Comparison of ENCODE assay signal across 22 cellular contexts in genomic region chr5:179815491-179816249, GRCh38. TPM values are rescaled to one million over a fixed set of nuclear protein-coding genes. Genes with fewer than 3 reads are reported as not detected.
DNase-seq lines count a peak whose midpoint lies in the region; ATAC-seq, FAIRE-seq and TF ChIP-seq lines count a peak whose summit lies in the region.
"Had no signal": no experiment of that assay in that cellular context is flagged by ENCODE, and none has a peak within 500 bp of the region (broad histone marks: within the 10 kb centered on the region; RNA-seq: fewer than 3 reads in every experiment).

No MANE protein-coding gene starts in this region.

- H3K4me3 Mint-ChIP-seq in CD4-positive, alpha-beta T cell: peak overlapping the region; percentile 68
- H3K4me3 Mint-ChIP-seq in Calu3 (ENCODE audit: low read depth, unreplicated experiment) (no peak overlapping the region), nephron (peak overlapping the region; percentile 62 to 87 (median 65))
- H3K4me3 Mint-ChIP-seq: activated naive CD8-positive, alpha-beta T cell treated with anti-CD3 and anti-CD28 coated beads, Interleukin-2, amount 10 ng/mL, durations not matched to agents 7 days and 5 days had no signal

- H3K4ac ChIP-seq in H1 (replicated peaks; ENCODE audit: insufficient read length, low read depth, low read length): peak overlapping the region; percentile 94

- no peak for ATAC-seq in CD4-positive, alpha-beta T cell (ENCODE audit: poor library complexity)
- ATAC-seq in GM21825 (IDR thresholded peaks at IDR 0.05; ENCODE audit: unreplicated experiment): no peak
- ATAC-seq: SK-N-SH treated with all-trans-retinoic acid at 6 μM for 48 hours had no signal

- H3K56ac ChIP-seq in H1 (replicated peaks; ENCODE audit: insufficient read length, low read depth, low read length): no peak overlapping the region

- no peak overlapping the region for H2BK120ac ChIP-seq in H1 (replicated peaks; ENCODE audit: low read depth, low read length)

- TF ChIP-seq RAD21 in H1 (IDR thresholded peaks at IDR 0.05 in 1 of 2, conservative IDR thresholded peaks at IDR 0.05 in 1 of 2; ENCODE audit: low read depth in 2 of 2, low read length in 2 of 2): no peak

- no TSS peak for BruUV-seq in Calu3 (replicated peaks; lab: Mats Ljungman, UMichigan)

- no peak; a peak in 1 of 3 replicates for TF ChIP-seq POLR2A in H1 (IDR thresholded peaks at IDR 0.05; ENCODE audit: control extremely low read depth in 1 of 2, low read depth in 2 of 2, low read length in 2 of 2)

- CTCF ChIA-PET in CD4-positive, alpha-beta T cell (lab: Charles Lee): interaction anchor here (1.2 kb wide), 1 partner anchor 13 kb away, joined by 4 read pairs; no protein-coding TSS in a partner anchor
- CTCF ChIA-PET in Calu3 (lab: Charles Lee) (interaction anchor here (1.1 kb wide), 1 partner anchor 7 kb away, joined by 3 read pairs; no protein-coding TSS in a partner anchor), H1 (lab: Charles Lee; ENCODE audit: partially characterized antibody) (interaction anchor here (1.3 to 3.3 kb wide), 3 partner anchors 14 to 53 kb away, joined by 3 to 11 read pairs (median 6); no protein-coding TSS in a partner anchor)

- TF ChIP-seq EP300 in H1 (IDR thresholded peaks at IDR 0.05; ENCODE audit: borderline replicate concordance in 1 of 2, low read depth in 2 of 2, low read length in 2 of 2): no peak

- H4K20me1 ChIP-seq in H1 (replicated peaks in 1 of 2; ENCODE audit: control insufficient read depth in 1 of 2, insufficient read depth in 2 of 2, low read length in 2 of 2): no peaks in the 10 kb centered on the region

- peaks cover 0 to 5% (median 0%) of the 10 kb centered on the region in 4 experiments; a peak in 1 of 8 replicates for H3K36me3 ChIP-seq in H1 (ENCODE audit: control insufficient read depth in 2 of 4, insufficient read depth in 4 of 4, low read length in 3 of 4)
- H3K36me3 ChIP-seq in BE2C: peaks cover 9% of the 10 kb centered on the region
- H3K36me3 ChIP-seq: colonic mucosa had no signal

- H3K18ac ChIP-seq in H1 (ENCODE audit: extremely low read depth, low read length): no peak overlapping the region; the same call in 1 of the 2 replicates

- H3K27ac Mint-ChIP-seq in CD4-positive, alpha-beta T cell: no peak overlapping the region
- peak overlapping the region; percentile 50 for H3K27ac Mint-ChIP-seq in Calu3 (ENCODE audit: unreplicated experiment)
- peak overlapping the region in 1 of 3 experiments; percentile 53 for H3K27ac Mint-ChIP-seq in nephron
- H3K27ac Mint-ChIP-seq: activated naive CD8-positive, alpha-beta T cell treated with anti-CD3 and anti-CD28 coated beads, Interleukin-2, amount 10 ng/mL, durations not matched to agents 7 days and 5 days had no signal

- H3K23me2 ChIP-seq in H1 (ENCODE audit: low read depth, low read length): peaks cover 13% of the 10 kb centered on the region; the same call in 1 of the 2 replicates

- H3K9me3 ChIP-seq in CD4-positive, alpha-beta T cell (ENCODE audit: control insufficient read depth, low read length): no peaks in the 10 kb centered on the region
- H3K9me3 ChIP-seq in H1 (ENCODE audit: insufficient read depth in 2 of 2, low read depth in 1 of 2, low read length in 1 of 2): no peaks in the 10 kb centered on the region
- no peaks in the 10 kb centered on the region for H3K9me3 ChIP-seq in BE2C
- H3K9me3 ChIP-seq: colonic mucosa, tibial artery had no signal

- no peak overlapping the region for H4K5ac ChIP-seq in H1 (ENCODE audit: insufficient read length, low read depth, low read length)

- intact Hi-C loops in CD4-positive, alpha-beta T cell (cut with DNase I, micrococcal nuclease): no loop called here
- intact Hi-C loops in Calu3 (cut with micrococcal nuclease; ENCODE audit: unreplicated experiment): no loop called here

- H3K4me1 Mint-ChIP-seq in CD4-positive, alpha-beta T cell (ENCODE audit: low read depth): peaks cover 33% of the 10 kb centered on the region
- H3K4me1 Mint-ChIP-seq in Calu3 (ENCODE audit: low read depth, unreplicated experiment) (peaks cover 24% of the 10 kb centered on the region), nephron (peaks cover 14% of the 10 kb centered on the region)

- peaks cover 5% of the 10 kb centered on the region for H3K27me3 Mint-ChIP-seq in CD4-positive, alpha-beta T cell
- H3K27me3 Mint-ChIP-seq in Calu3 (ENCODE audit: unreplicated experiment) (no peaks in the 10 kb centered on the region), nephron (ENCODE audit: low read depth) (no peaks in the 10 kb centered on the region)
- H3K27me3 Mint-ChIP-seq: activated naive CD8-positive, alpha-beta T cell treated with anti-CD3 and anti-CD28 coated beads, Interleukin-2, amount 10 ng/mL, durations not matched to agents 7 days and 5 days had no signal

- no peak overlapping the region for H2BK20ac ChIP-seq in H1 (ENCODE audit: low read length)

- H3K14ac ChIP-seq in H1 (ENCODE audit: insufficient read length): no peak overlapping the region

- H3K27me3 ChIP-seq in CD4-positive, alpha-beta T cell (ENCODE audit: control insufficient read depth, insufficient read depth, low read length): no peaks in the 10 kb centered on the region
- peaks cover 0 to 5% (median 2%) of the 10 kb centered on the region in 4 experiments; a peak in 2 of 7 replicates for H3K27me3 ChIP-seq in H1 (replicated peaks in 1 of 4; ENCODE audit: control insufficient read depth in 3 of 4, extremely low read depth in 1 of 4, insufficient read depth in 3 of 4, low read length in 3 of 4)
- H3K27me3 ChIP-seq in BE2C: no peaks in the 10 kb centered on the region
- H3K27me3 ChIP-seq: brain microvascular endothelial cell, colonic mucosa, tibial artery had no signal

- FAIRE-seq in H1 (lab: Jason Lieb, UNC): no peak
- FAIRE-seq: keratinocyte, TTC549 had no signal

- peak overlapping the region; percentile 68; the same call in 1 of the 2 replicates for H2BK12ac ChIP-seq in H1 (ENCODE audit: low read depth, low read length)

- peaks cover 15% of the 10 kb centered on the region for H3K36me3 Mint-ChIP-seq in CD4-positive, alpha-beta T cell (ENCODE audit: low read depth)
- peaks cover 87% of the 10 kb centered on the region for H3K36me3 Mint-ChIP-seq in Calu3 (ENCODE audit: insufficient read depth, unreplicated experiment)
- H3K36me3 Mint-ChIP-seq in nephron (ENCODE audit: low read depth): peaks cover 26% of the 10 kb centered on the region

- H3K9me3 Mint-ChIP-seq in CD4-positive, alpha-beta T cell: no peaks in the 10 kb centered on the region
- H3K9me3 Mint-ChIP-seq in Calu3 (ENCODE audit: low read depth, unreplicated experiment) (no peaks in the 10 kb centered on the region), nephron (no peaks in the 10 kb centered on the region)
- H3K9me3 Mint-ChIP-seq: activated naive CD8-positive, alpha-beta T cell treated with anti-CD3 and anti-CD28 coated beads, Interleukin-2, amount 10 ng/mL, durations not matched to agents 7 days and 5 days had no signal

- H2AFZ ChIP-seq in H1 (ENCODE audit: low read length): no peak overlapping the region

- H3K4me2 ChIP-seq in H1 (ENCODE audit: insufficient read depth in 1 of 2, low read depth in 2 of 2, low read length in 2 of 2): peak overlapping the region in 1 of 2 experiments; percentile 54; a peak in 1 of 4 replicates

- no peak for TF ChIP-seq CTCF in CD4-positive, alpha-beta T cell (IDR thresholded peaks at IDR 0.05)
- TF ChIP-seq CTCF in Calu3 (IDR thresholded peaks at IDR 0.05; ENCODE audit: unreplicated experiment) (no peak), H1 (IDR thresholded peaks at IDR 0.05; ENCODE audit: control extremely low read depth in 1 of 3, insufficient read depth in 1 of 3, low read depth in 1 of 3, low read length in 3 of 3) (no peak), nephron (IDR thresholded peaks at IDR 0.05; ENCODE audit: unreplicated experiment in 3 of 3) (no peak), BE2C (IDR thresholded peaks at IDR 0.05; ENCODE audit: low read depth, low read length) (no peak)

- H4K8ac ChIP-seq in H1 (ENCODE audit: extremely low read depth, insufficient read depth, low read length): no peak overlapping the region

- H3K79me1 ChIP-seq in H1 (ENCODE audit: low read depth, low read length): no peaks in the 10 kb centered on the region

- H4K91ac ChIP-seq in H1 (replicated peaks; ENCODE audit: insufficient read length, low read length): no peak overlapping the region

- no peak overlapping the region for H3K27ac ChIP-seq in CD4-positive, alpha-beta T cell (ENCODE audit: low read depth, low read length)
- no peak overlapping the region for H3K27ac ChIP-seq in H1 (ENCODE audit: low read depth, low read length)
- H3K27ac ChIP-seq: brain microvascular endothelial cell, colonic mucosa had no signal

- no peak overlapping the region; the same call in 1 of the 2 replicates for H2BK5ac ChIP-seq in H1 (ENCODE audit: low read depth, low read length)

- no peak overlapping the region for H3K4me3 ChIP-seq in H1 (ENCODE audit: extremely low read depth in 1 of 4, insufficient read depth in 2 of 4, low read depth in 3 of 4, low read length in 4 of 4)
- H3K4me3 ChIP-seq in BE2C (ENCODE audit: low read depth, low read length): no peak overlapping the region

- no peak overlapping the region for H3K9ac ChIP-seq in H1 (replicated peaks in 1 of 4; ENCODE audit: extremely low read depth in 1 of 4, low read depth in 3 of 4, low read length in 3 of 4)

- H2AK5ac ChIP-seq in H1 (ENCODE audit: low read depth, low read length): no peak overlapping the region

- WGBS in H1 (ENCODE audit: extremely low coverage in 1 of 2, insufficient coverage in 1 of 2, insufficient read length in 1 of 2, insufficient replicate concordance in 2 of 2, low coverage in 1 of 2, low lambda C conversion rate in 2 of 2, missing lambda C conversion rate in 1 of 2), 2 experiments: 92% methylated on average over 20 of the region's 21 CpGs; no CpG with 5 or more reads in 1 of the 2 experiments

- peaks cover 0 to 31% (median 27%) of the 10 kb centered on the region in 4 experiments; a peak in 6 of 7 replicates for H3K4me1 ChIP-seq in H1 (replicated peaks in 1 of 4; ENCODE audit: control insufficient read depth in 3 of 4, insufficient read depth in 4 of 4, low read length in 3 of 4)
- peaks cover 19% of the 10 kb centered on the region for H3K4me1 ChIP-seq in BE2C

- POLR2A ChIA-PET in CD4-positive, alpha-beta T cell (lab: Charles Lee): no interaction called here
- POLR2A ChIA-PET in H1 (lab: Charles Lee; ENCODE audit: partially characterized antibody): interaction anchor here (0.7 to 12.6 kb wide), 7 partner anchors 11 to 669 kb away, joined by 3 to 207 read pairs (median 4); partner anchors contain the start of genes HNRNPH1, LTC4S and MGAT4B

- DNase-seq in CD4-positive, alpha-beta T cell: no peak
- no peak for DNase-seq in Calu3
- no peak for DNase-seq in H1 (ENCODE audit: low read depth in 1 of 2, low spot score in 2 of 2)
- no peak for DNase-seq in stimulated activated CD4-positive, alpha-beta T cell treated with anti-CD3 and anti-CD28 coated beads, Interleukin-1b, Interleukin-23, amount 100 ng/mL, for 48 hours
- no peak for DNase-seq in COLO829 (ENCODE audit: low spot score)
- no peak for DNase-seq in BE2C
- DNase-seq: activated CD4-positive, alpha-beta T cell treated with anti-CD3 and anti-CD28 coated beads, Interleukin-2, amount 50 U/mL, for 4 hours; activated naive CD8-positive, alpha-beta T cell treated with anti-CD3 and anti-CD28 coated beads, Interleukin-2, amount 10 ng/mL, durations not matched to agents 7 days and 5 days; brain microvascular endothelial cell; colonic mucosa; Kasumi-1; mammary epithelial cell; NCI-H1092; NCI-H2081 treated with DMSO at 0.1 percent for 48 hours; NCI-H510A had no signal

- no peaks in the 10 kb centered on the region; a peak in 1 of 4 replicates for H3K79me2 ChIP-seq in H1 (ENCODE audit: control insufficient read depth in 1 of 2, insufficient read depth in 2 of 2, low read length in 2 of 2)

- H2BK15ac ChIP-seq in H1 (ENCODE audit: low read length): peak overlapping the region; percentile 88

- H3K23ac ChIP-seq in H1 (ENCODE audit: insufficient read length): no peak overlapping the region

RNA-seq across cellular contexts. Expression of gene SQSTM1, which starts 5.0 kb away (rescaled TPM):
- total RNA-seq in CD4-positive, alpha-beta T cell: 100 to 1,000 TPM; 260 to 267 TPM
- 1,023 and 1,145 TPM in 2 replicates for total RNA-seq in Calu3 (2022)
- total RNA-seq in H1 (2021; fragmentation: NEBNext Ultra II Directional; extraction: Animal tissue kit (Norgen Biotek cat#: 25700)): 98.6 and 110 TPM in 2 replicates
- polyA plus RNA-seq in H1 (2011; rRNA removed): 70.6 and 78.6 TPM in 2 replicates
- 63.7 TPM for polyA plus RNA-seq in H1 (2011; cell fraction: cytosol; rRNA removed)
- polyA plus RNA-seq in H1 (2011; cell fraction: nucleus; rRNA removed): 97.6 TPM
- 73.2 to 115 TPM (median 98.8 TPM) in 4 replicates for polyA plus RNA-seq in H1 (2012, experiment 1 of 2)
- polyA plus RNA-seq in H1 (2012, experiment 2 of 2): 98.7 TPM
- polyA plus RNA-seq in H1 (2013, experiment 1 of 2): 54.2 TPM
- polyA plus RNA-seq in H1 (2013, experiment 2 of 2): 53.0 TPM
- polyA minus RNA-seq in H1 (2011; rRNA and poly(A)+ RNA removed): 39.1 and 39.8 TPM in 2 replicates
- 125 TPM for polyA minus RNA-seq in H1 (2011; cell fraction: cytosol; rRNA and poly(A)+ RNA removed)
- polyA minus RNA-seq in H1 (2011; cell fraction: nucleus; rRNA and poly(A)+ RNA removed): 167 TPM
- polyA plus RNA-seq in BE2C (2012; ENCODE audit: insufficient read depth, insufficient read length, low read depth): 269 TPM

RNA-seq across cellular contexts. Expression of gene MGAT4B, which starts 9.0 kb away (rescaled TPM):
- 100 to 1,000 TPM; 141 to 145 TPM for total RNA-seq in CD4-positive, alpha-beta T cell
- total RNA-seq in Calu3 (2022): 610 and 613 TPM in 2 replicates
- 112 and 116 TPM in 2 replicates for total RNA-seq in H1 (2021; fragmentation: NEBNext Ultra II Directional; extraction: Animal tissue kit (Norgen Biotek cat#: 25700))
- polyA plus RNA-seq in H1 (2011; rRNA removed): 128 and 182 TPM in 2 replicates
- polyA plus RNA-seq in H1 (2011; cell fraction: cytosol; rRNA removed): 107 TPM
- 485 TPM for polyA plus RNA-seq in H1 (2011; cell fraction: nucleus; rRNA removed)
- 120 to 133 TPM (median 129 TPM) in 4 replicates for polyA plus RNA-seq in H1 (2012, experiment 1 of 2)
- 128 TPM for polyA plus RNA-seq in H1 (2012, experiment 2 of 2)
- polyA plus RNA-seq in H1 (2013, experiment 1 of 2): 81.5 TPM
- 77.1 TPM for polyA plus RNA-seq in H1 (2013, experiment 2 of 2)
- polyA minus RNA-seq in H1 (2011; rRNA and poly(A)+ RNA removed): 93.9 and 120 TPM in 2 replicates
- 99.0 TPM for polyA minus RNA-seq in H1 (2011; cell fraction: cytosol; rRNA and poly(A)+ RNA removed)
- 145 TPM for polyA minus RNA-seq in H1 (2011; cell fraction: nucleus; rRNA and poly(A)+ RNA removed)
- polyA plus RNA-seq in BE2C (2012; ENCODE audit: insufficient read depth, insufficient read length, low read depth): 246 TPM

RNA-seq across cellular contexts. Expression of gene LTC4S, which starts 21.9 kb away (rescaled TPM):
- 1 to 10 TPM; 3.6 to 4.2 TPM for total RNA-seq in CD4-positive, alpha-beta T cell
- 2.2 and 4.9 TPM in 2 replicates for total RNA-seq in Calu3 (2022)
- 1.1 and 2.2 TPM in 2 replicates for total RNA-seq in H1 (2021; fragmentation: NEBNext Ultra II Directional; extraction: Animal tissue kit (Norgen Biotek cat#: 25700))
- polyA plus RNA-seq in H1 (2011; rRNA removed): 3.7 and 3.8 TPM in 2 replicates
- polyA plus RNA-seq in H1 (2011; cell fraction: cytosol; rRNA removed): 0.93 TPM
- polyA plus RNA-seq in H1 (2011; cell fraction: nucleus; rRNA removed): 5.8 TPM
- polyA plus RNA-seq in H1 (2012, experiment 1 of 2): 0.95 to 2.8 TPM (median 1.9 TPM) in 4 replicates
- polyA plus RNA-seq in H1 (2012, experiment 2 of 2): 0.91 TPM
- 2.6 TPM for polyA plus RNA-seq in H1 (2013, experiment 1 of 2)
- polyA plus RNA-seq in H1 (2013, experiment 2 of 2): 2.4 TPM
- not detected in 2 replicates for polyA minus RNA-seq in H1 (2011; rRNA and poly(A)+ RNA removed)
- polyA minus RNA-seq in H1 (2011; cell fraction: cytosol; rRNA and poly(A)+ RNA removed): not detected
- polyA minus RNA-seq in H1 (2011; cell fraction: nucleus; rRNA and poly(A)+ RNA removed): 2.3 TPM
- not detected for polyA plus RNA-seq in BE2C (2012; ENCODE audit: insufficient read depth, insufficient read length, low read depth)
- total RNA-seq: HT1080 had no signal
- polyA plus RNA-seq: keratinocyte had no signal

RNA-seq across cellular contexts. Expression of gene MRNIP, which starts 42.9 kb away (rescaled TPM):
- 10 to 100 TPM; 31.8 to 32.8 TPM for total RNA-seq in CD4-positive, alpha-beta T cell
- total RNA-seq in Calu3 (2022): 41.5 and 47.1 TPM in 2 replicates
- total RNA-seq in H1 (2021; fragmentation: NEBNext Ultra II Directional; extraction: Animal tissue kit (Norgen Biotek cat#: 25700)): 22.2 and 29.6 TPM in 2 replicates
- 29.6 and 42.5 TPM in 2 replicates for polyA plus RNA-seq in H1 (2011; rRNA removed)
- polyA plus RNA-seq in H1 (2011; cell fraction: cytosol; rRNA removed): 41.4 TPM
- 213 TPM for polyA plus RNA-seq in H1 (2011; cell fraction: nucleus; rRNA removed)
- 28.3 to 30.2 TPM (median 29.2 TPM) in 4 replicates for polyA plus RNA-seq in H1 (2012, experiment 1 of 2)
- polyA plus RNA-seq in H1 (2012, experiment 2 of 2): 10.6 TPM
- polyA plus RNA-seq in H1 (2013, experiment 1 of 2): 27.2 TPM
- 24.3 TPM for polyA plus RNA-seq in H1 (2013, experiment 2 of 2)
- 21.4 and 22.4 TPM in 2 replicates for polyA minus RNA-seq in H1 (2011; rRNA and poly(A)+ RNA removed)
- polyA minus RNA-seq in H1 (2011; cell fraction: cytosol; rRNA and poly(A)+ RNA removed): 10.3 TPM
- polyA minus RNA-seq in H1 (2011; cell fraction: nucleus; rRNA and poly(A)+ RNA removed): 30.9 TPM
- polyA plus RNA-seq in BE2C (2012; ENCODE audit: insufficient read depth, insufficient read length, low read depth): 58.0 TPM
